Comparison of ENCODE assay signal across 10 cellular contexts in genomic region chr1:30758785-30759380, GRCh38. TPM values are rescaled to one million over a fixed set of nuclear protein-coding genes. Genes with fewer than 3 reads are reported as not detected.
DNase-seq lines count a peak whose midpoint lies in the region; ATAC-seq, FAIRE-seq and TF ChIP-seq lines count a peak whose summit lies in the region.
"Had no signal": no experiment of that assay in that cellular context is flagged by ENCODE, and none has a peak within 500 bp of the region (broad histone marks: within the 10 kb centered on the region; RNA-seq: fewer than 3 reads in every experiment).

No MANE protein-coding gene starts in this region.

- peak overlapping the region; percentile 71 for H3K4me2 ChIP-seq in SU-DHL-6 (ENCODE audit: low read depth, low read length, poor library complexity, severe bottlenecking)

- H2AFZ ChIP-seq in SU-DHL-6 (ENCODE audit: low read depth, low read length, severe bottlenecking), result no peak overlapping the region

- peak overlapping the region; percentile 86; the same call in 1 of the 2 replicates for H3K9ac ChIP-seq in SU-DHL-6 (ENCODE audit: low read length)

- no peak overlapping the region for H3K4me3 ChIP-seq in H7 (ENCODE audit: insufficient read depth, low read depth, low read length)
- peak overlapping the region; percentile 22 for H3K4me3 ChIP-seq in SU-DHL-6 (ENCODE audit: insufficient read depth, low read length, poor library complexity, severe bottlenecking)

- no peaks in the 10 kb centered on the region; the same call in none of the 2 replicates for H3K27me3 ChIP-seq in H7 (ENCODE audit: control insufficient read depth, insufficient read depth, low read length)
- H3K27me3 ChIP-seq in SU-DHL-6 (ENCODE audit: low read length), result no peaks in the 10 kb centered on the region

- TF ChIP-seq CTCF in SU-DHL-6 (IDR thresholded peaks at IDR 0.05; ENCODE audit: insufficient read depth, low read length, poor library complexity, severe bottlenecking), result no peak
- no peak for TF ChIP-seq CTCF in D721Med (IDR thresholded peaks at IDR 0.05; ENCODE audit: insufficient read depth, missing control alignments)

- no peak for FAIRE-seq in D721Med (lab: Jason Lieb, UNC)

- ATAC-seq in left cardiac atrium (no peak), GM21576 (IDR thresholded peaks at IDR 0.05; ENCODE audit: unreplicated experiment) (no peak)

- peaks cover 74% of the 10 kb centered on the region for H3F3A ChIP-seq in SU-DHL-6 (ENCODE audit: insufficient read depth)

- H3K79me2 ChIP-seq in SU-DHL-6 (ENCODE audit: insufficient read depth, low read length), result peaks cover 40% of the 10 kb centered on the region

- H3K9me3 ChIP-seq in SU-DHL-6 (ENCODE audit: insufficient read depth, low read length), result no peaks in the 10 kb centered on the region

- intact Hi-C loops in left cardiac atrium (cut with DNase I), result no loop called here

- H3K36me3 ChIP-seq in H7 (replicated peaks; ENCODE audit: control insufficient read depth, insufficient read depth, low read length) (no peaks in the 10 kb centered on the region), SU-DHL-6 (ENCODE audit: low read length) (no peaks in the 10 kb centered on the region)

- no peaks in the 10 kb centered on the region for H3K9me2 ChIP-seq in SU-DHL-6 (replicated peaks; ENCODE audit: insufficient read depth, low read length)

- no peaks in the 10 kb centered on the region for H4K20me1 ChIP-seq in SU-DHL-6 (ENCODE audit: low read depth, low read length)

- H3K27ac ChIP-seq in SU-DHL-6 (ENCODE audit: low read depth, low read length), result peak overlapping the region; percentile 90

- peak; percentile 4 for DNase-seq in DMS114 treated with DMSO at 0.1 percent for 48 hours (lab: John Stamatoyannopoulos, UW; ENCODE audit: unreplicated experiment)
- DNase-seq in H7, result peak; percentile 88
- DNase-seq in fibroblast of peridontal ligament (ENCODE audit: extremely low read depth), result peak; percentile 14
- no peak for DNase-seq in left cardiac atrium
- no peak for DNase-seq in D721Med (ENCODE audit: insufficient read length, low spot score)
- DNase-seq in AML-193 (lab: John Stamatoyannopoulos, UW), result no peak
- DNase-seq: NCI-H1436 had no signal

RNA-seq across cellular contexts. Expression of gene LAPTM5, which starts 1.3 kb away (rescaled TPM):
- 0.26 and 0.28 TPM in 2 replicates for total RNA-seq in H7 (2014; rRNA removed; shearing (Covaris generic))
- total RNA-seq in left cardiac atrium, result 10 to 100 TPM; 44.7 to 68.1 TPM
- total RNA-seq: fibroblast of villous mesenchyme had no signal

RNA-seq across cellular contexts. Expression of gene MATN1, which starts 35.5 kb away (rescaled TPM):
- total RNA-seq in H7 (2014; rRNA removed; shearing (Covaris generic)), result 0.26 and 0.76 TPM in 2 replicates
- not detected for total RNA-seq in left cardiac atrium
- total RNA-seq: fibroblast of villous mesenchyme had no signal

Comparison
In these comparisons a context has a peak if more than half of its experiments do, and no peak if none do; other contexts are left out.
1. DNase-seq: peak in DMS114 treated with DMSO at 0.1 percent for 48 hours (single experiment), H7 (single experiment) and fibroblast of peridontal ligament (single experiment); none in left cardiac atrium (single experiment), D721Med (single experiment) and AML-193 (0 of 2).
2. RNA of gene LAPTM5, which starts 1.3 kb away (total RNA-seq): 44.7 to 68.1 TPM in left cardiac atrium; 0.26 to 0.28 TPM in H7; every median in the first group is over 10 times any median in the second.